ENCODE assay signal across 21 cellular contexts in genomic region chr4:62225972-62226371, GRCh38.
"Had no signal": no experiment of that assay in that cellular context is flagged by ENCODE, and none has a peak within 500 bp of the region (broad histone marks: within the 10 kb centered on the region; RNA-seq: fewer than 3 reads in every experiment).

No MANE protein-coding gene starts in this region.

- H3K9me3 ChIP-seq: gastroesophageal sphincter, heart right ventricle, mucosa of descending colon, psoas muscle, tibial nerve, uterus had no signal

- H3K4me3 ChIP-seq: coronary artery, gastroesophageal sphincter, heart right ventricle, mucosa of descending colon, neural progenitor cell, psoas muscle, skin epidermis, tibial nerve, uterus had no signal

- H3K36me3 ChIP-seq: brain microvascular endothelial cell, gastroesophageal sphincter, heart right ventricle, neural progenitor cell, tibial nerve, uterus had no signal

- DNase-seq: activated CD4-positive, alpha-beta T cell treated with anti-CD3 and anti-CD28 coated beads for 36 hours; activated CD4-positive, alpha-beta T cell treated with anti-CD3 and anti-CD28 coated beads, Interleukin-2, amount 50 U/mL, for 48 hours; activated gamma-delta T cell; amniotic stem cell; brain microvascular endothelial cell; effector CD4-positive, alpha-beta T cell; heart right ventricle; immature natural killer cell; kidney glomerular epithelial cell; left ventricle myocardium superior; mucosa of descending colon; naive B cell; psoas muscle; right cardiac atrium; stimulated activated naive CD8-positive, alpha-beta T cell treated with anti-CD3 and anti-CD28 coated beads, Interleukin-15, Interleukin-2, amounts not matched to agents 100 U/mL and 50 U/mL, for 24 hours; uterus had no signal

- H3K27ac ChIP-seq: brain microvascular endothelial cell, coronary artery, gastroesophageal sphincter, heart right ventricle, neural progenitor cell, psoas muscle, skin epidermis, tibial nerve, uterus had no signal

- H3K27me3 ChIP-seq: brain microvascular endothelial cell, gastroesophageal sphincter, heart right ventricle, neural progenitor cell, tibial nerve, uterus had no signal

- H3K9ac ChIP-seq: neural progenitor cell had no signal

- H3K4me1 ChIP-seq: gastroesophageal sphincter, psoas muscle, tibial nerve, uterus had no signal
